8 cellular contexts compared by ENCODE assay signal in the genomic region with DNA sequence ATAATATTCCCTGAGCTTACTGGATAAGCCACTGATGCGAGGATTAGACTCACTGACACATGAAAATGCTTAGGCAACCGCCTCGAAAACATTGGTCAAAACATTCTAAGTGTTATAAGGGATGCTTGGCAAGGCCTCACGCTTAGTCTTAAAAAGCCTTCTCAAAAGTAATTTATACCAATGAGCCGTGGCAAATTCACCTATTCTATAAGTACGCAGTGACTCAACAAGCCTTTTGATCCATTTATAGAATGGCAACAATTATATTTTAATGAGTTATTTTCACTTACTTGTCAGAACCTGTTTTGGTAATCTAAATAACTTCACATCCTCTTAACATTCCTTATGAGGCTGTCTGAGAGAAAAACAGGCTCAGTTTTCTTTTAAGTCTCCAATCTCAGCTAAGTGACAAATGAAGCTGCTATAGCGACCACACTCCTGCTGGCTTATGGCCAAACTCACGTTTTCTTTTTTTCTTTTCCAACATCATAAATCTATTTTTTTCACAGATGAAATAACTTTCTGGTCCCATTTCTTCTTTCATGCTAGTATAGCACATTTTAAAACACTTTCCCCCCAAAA.
DNase-seq lines count a peak whose midpoint lies in the region; ATAC-seq and TF ChIP-seq lines count a peak whose summit lies in the region.

No MANE protein-coding gene starts in this region.

- CTCF ChIA-PET in CD4-positive, alpha-beta T cell (lab: Charles Lee), result interaction anchor here (0.7 to 6.0 kb wide), 12 partner anchors 8 to 276 kb away, joined by 3 to 44 read pairs (median 4); no protein-coding TSS in a partner anchor

- H3K27ac Mint-ChIP-seq in CD4-positive, alpha-beta T cell, result peak overlapping the region; percentile 96
- H3K27ac Mint-ChIP-seq in central memory CD8-positive, alpha-beta T cell (ENCODE audit: low read depth), result peak overlapping the region; percentile 99

- no peaks in the 10 kb centered on the region for H4K20me1 ChIP-seq in KMS-11 (ENCODE audit: insufficient read depth)

- no peaks in the 10 kb centered on the region for H3K27me3 Mint-ChIP-seq in CD4-positive, alpha-beta T cell
- H3K27me3 Mint-ChIP-seq in central memory CD8-positive, alpha-beta T cell, result no peaks in the 10 kb centered on the region

- H3K4me1 ChIP-seq in KMS-11 (ENCODE audit: low read depth, poor library complexity, severe bottlenecking), result peaks cover 64% of the 10 kb centered on the region
- peaks cover 5 to 8% of the 10 kb centered on the region in 2 donors for H3K4me1 ChIP-seq in muscle layer of duodenum (ENCODE audit: control insufficient read depth in 1 of 2, insufficient read depth in 2 of 2, low read length in 2 of 2)

- H3K79me2 ChIP-seq in KMS-11 (ENCODE audit: insufficient read depth, low read depth), result peaks cover 42% of the 10 kb centered on the region

- H3K36me3 Mint-ChIP-seq in CD4-positive, alpha-beta T cell (ENCODE audit: low read depth), result peaks cover 62% of the 10 kb centered on the region
- H3K36me3 Mint-ChIP-seq in central memory CD8-positive, alpha-beta T cell (ENCODE audit: insufficient read depth), result peaks cover 20% of the 10 kb centered on the region

- H3K4me2 ChIP-seq in KMS-11, result peak overlapping the region; percentile 87

- H3K9me3 ChIP-seq in CD4-positive, alpha-beta T cell (ENCODE audit: control insufficient read depth, low read length), result no peaks in the 10 kb centered on the region
- H3K9me3 ChIP-seq in muscle layer of duodenum (ENCODE audit: control insufficient read depth in 1 of 2, low read length in 2 of 2), result no peaks in the 10 kb centered on the region

- H3K4me3 ChIP-seq in KMS-11 (IDR thresholded peaks at IDR 0.05; ENCODE audit: insufficient read depth, low read depth, low read length), result no peak overlapping the region
- H3K4me3 ChIP-seq in muscle layer of duodenum (ENCODE audit: low read depth in 1 of 2, low read length in 2 of 2), result peak overlapping the region; percentile 53 to 63
- H3K4me3 ChIP-seq in H7 (ENCODE audit: insufficient read depth, low read depth, low read length), result no peak overlapping the region; the same call in 1 of the 2 replicates

- DNase-seq in CD4-positive, alpha-beta T cell, result peak in 1 of 10 experiments; percentile 53
- no peak for DNase-seq in central memory CD8-positive, alpha-beta T cell (ENCODE audit: low spot score in 2 of 2)
- DNase-seq in H7, result no peak
- no peak for DNase-seq in activated CD8-positive, alpha-beta memory T cell treated with anti-CD3 and anti-CD28 coated beads, Interleukin-2, amount 50 U/mL, for 4 hours

- 0 out of 2 replicates have a peak overlapping the region, but pooled peaks have one; percentile 44 for H2AFZ ChIP-seq in KMS-11 (ENCODE audit: low read depth)

- peak overlapping the region; percentile 99 for H3K4me3 Mint-ChIP-seq in CD4-positive, alpha-beta T cell
- peak overlapping the region; percentile 94 for H3K4me3 Mint-ChIP-seq in central memory CD8-positive, alpha-beta T cell

- peak overlapping the region; percentile 65; the same call in 1 of the 2 replicates for H3K9ac ChIP-seq in KMS-11

- peak overlapping the region; percentile 95 for H3K27ac ChIP-seq in CD4-positive, alpha-beta T cell (ENCODE audit: low read depth, low read length)
- H3K27ac ChIP-seq in KMS-11 (peak overlapping the region; percentile 85), muscle layer of duodenum (ENCODE audit: low read length) (peak overlapping the region; percentile 82)

- H3K9me3 Mint-ChIP-seq in CD4-positive, alpha-beta T cell, result no peaks in the 10 kb centered on the region
- H3K9me3 Mint-ChIP-seq in central memory CD8-positive, alpha-beta T cell, result no peaks in the 10 kb centered on the region

- H3K27me3 ChIP-seq in CD4-positive, alpha-beta T cell (ENCODE audit: control insufficient read depth, insufficient read depth, low read length), result no peaks in the 10 kb centered on the region
- no peaks in the 10 kb centered on the region for H3K27me3 ChIP-seq in KMS-11 (ENCODE audit: insufficient read depth, low read depth)
- no peaks in the 10 kb centered on the region for H3K27me3 ChIP-seq in muscle layer of duodenum (ENCODE audit: low read depth, low read length)
- no peaks in the 10 kb centered on the region for H3K27me3 ChIP-seq in H7 (ENCODE audit: control insufficient read depth, insufficient read depth, low read length)

- POLR2A ChIA-PET in CD4-positive, alpha-beta T cell (lab: Charles Lee), result interaction anchor here (0.5 to 16.7 kb wide), 11 partner anchors 10 to 349 kb away, joined by 3 to 475 read pairs (median 13); partner anchors contain the start of gene FHIP2A

- H3K36me3 ChIP-seq in KMS-11 (ENCODE audit: insufficient read depth), result no peaks in the 10 kb centered on the region
- no peaks in the 10 kb centered on the region for H3K36me3 ChIP-seq in muscle layer of duodenum (ENCODE audit: control insufficient read depth in 1 of 2, insufficient read depth in 2 of 2, low read length in 2 of 2)
- no peaks in the 10 kb centered on the region for H3K36me3 ChIP-seq in H7 (replicated peaks; ENCODE audit: control insufficient read depth, insufficient read depth, low read length)

- intact Hi-C loops in CD4-positive, alpha-beta T cell (cut with DNase I, micrococcal nuclease), result loop anchor here (1.0 to 10.0 kb wide), 3 partner anchors 12 to 351 kb away; partner anchors contain the start of genes CCDC186 (in 1 of the 2) and TDRD1 (in 1 of the 2)

- peak; percentile 11 for ATAC-seq in CD4-positive, alpha-beta T cell (ENCODE audit: poor library complexity)
- ATAC-seq in central memory CD8-positive, alpha-beta T cell (replicated peaks; ENCODE audit: extremely low read depth, poor library complexity, severe bottlenecking), result no peak
- ATAC-seq in HG03571 (IDR thresholded peaks at IDR 0.05; ENCODE audit: unreplicated experiment) (no peak), GM19467 (IDR thresholded peaks at IDR 0.05; ENCODE audit: unreplicated experiment) (no peak)

- H3K4me1 Mint-ChIP-seq in CD4-positive, alpha-beta T cell (ENCODE audit: low read depth), result peaks cover 83% of the 10 kb centered on the region
- peaks cover 71% of the 10 kb centered on the region for H3K4me1 Mint-ChIP-seq in central memory CD8-positive, alpha-beta T cell

- no peak for TF ChIP-seq CTCF in CD4-positive, alpha-beta T cell (IDR thresholded peaks at IDR 0.05)
- TF ChIP-seq CTCF in KMS-11 (conservative IDR thresholded peaks at IDR 0.05; ENCODE audit: low read depth, low read length), result no peak

Comparison
In these comparisons a context has a peak if more than half of its experiments do, and no peak if none do; other contexts are left out.
1. H3K4me3 ChIP-seq: peak in muscle layer of duodenum (2 of 2); none in KMS-11 (single experiment) and H7 (single experiment).
2. Peak in every context shown above with its lines, with median percentiles within 50 percentile points of each other: H3K27ac ChIP-seq.